In genomic region chr12:62841841-62842240, GRCh38 we compare ENCODE assay signal across 19 cellular contexts.
DNase-seq lines count a peak whose midpoint lies in the region; ATAC-seq and TF ChIP-seq lines count a peak whose summit lies in the region.
"Had no signal": no experiment of that assay in that cellular context is flagged by ENCODE, and none has a peak within 500 bp of the region (broad histone marks: within the 10 kb centered on the region; RNA-seq: fewer than 3 reads in every experiment).

No MANE protein-coding gene starts in this region.

- peak; percentile 44 for ATAC-seq in left lung
- ATAC-seq: mucosa of descending colon; sciatic nerve; SK-N-SH treated with all-trans-retinoic acid at 6 μM for 48 hours; stimulated activated naive CD8-positive, alpha-beta T cell treated with anti-CD3 and anti-CD28 coated beads, Interleukin-15, Interleukin-2, amounts not matched to agents 100 U/mL and 50 U/mL, for 24 hours had no signal

- peak overlapping the region in 9 of 11 experiments; percentile 19 to 56 (median 35); a peak in 12 of 22 replicates for H3K4me2 ChIP-seq in BLaER1 treated with 17β-estradiol and CSF1 and Interleukin-3, amounts not matched to agents 10 nM and 100 nM
- H3K4me2 ChIP-seq: neural progenitor cell had no signal

- H4K20me1 ChIP-seq in BLaER1 treated with 17β-estradiol and CSF1 and Interleukin-3, amounts not matched to agents 10 nM and 100 nM = no peaks in the 10 kb centered on the region

- no peaks in the 10 kb centered on the region for H3K9me3 ChIP-seq in BLaER1 treated with 17β-estradiol and CSF1 and Interleukin-3, amounts not matched to agents 10 nM and 100 nM (replicated peaks in 1 of 11)
- H3K9me3 ChIP-seq in ascending aorta (no peaks in the 10 kb centered on the region), left lung (no peaks in the 10 kb centered on the region), colonic mucosa (no peaks in the 10 kb centered on the region)
- H3K9me3 ChIP-seq: mucosa of descending colon had no signal

- peak; percentile 91 for DNase-seq in MV-4-11 (lab: John Stamatoyannopoulos, UW)
- DNase-seq in ascending aorta (ENCODE audit: low spot score in 2 of 2) = no peak
- DNase-seq in left lung = no peak
- DNase-seq in colonic mucosa = no peak
- DNase-seq in NCI-H510A (lab: John Stamatoyannopoulos, UW) = no peak
- DNase-seq in NCI-H748 treated with DMSO at 0.1 percent for 48 hours (lab: John Stamatoyannopoulos, UW) = no peak
- DNase-seq in AG20443 (ENCODE audit: low spot score) = no peak
- DNase-seq: activated CD4-positive, alpha-beta memory T cell treated with anti-CD3 and anti-CD28 coated beads for 36 hours; activated naive CD4-positive, alpha-beta T cell treated with anti-CD3 and anti-CD28 coated beads for 36 hours; aorta; DND-41; NCI-H1092 treated with DMSO at 0.1 percent for 48 hours; NCI-H524 treated with DMSO at 0.1 percent for 48 hours; stimulated activated naive CD8-positive, alpha-beta T cell treated with anti-CD3 and anti-CD28 coated beads, Interleukin-15, Interleukin-2, amounts not matched to agents 100 U/mL and 50 U/mL, for 24 hours had no signal

- H3K36me3 ChIP-seq in BLaER1 treated with 17β-estradiol and CSF1 and Interleukin-3, amounts not matched to agents 10 nM and 100 nM = no peaks in the 10 kb centered on the region
- H3K36me3 ChIP-seq in ascending aorta = no peaks in the 10 kb centered on the region
- no peaks in the 10 kb centered on the region for H3K36me3 ChIP-seq in left lung
- H3K36me3 ChIP-seq in colonic mucosa = no peaks in the 10 kb centered on the region
- H3K36me3 ChIP-seq: neural progenitor cell had no signal

- H3K4me3 ChIP-seq in BLaER1 treated with 17β-estradiol and CSF1 and Interleukin-3, amounts not matched to agents 10 nM and 100 nM = no peak overlapping the region
- H3K4me3 ChIP-seq in ascending aorta (no peak overlapping the region), left lung (no peak overlapping the region), colonic mucosa (no peak overlapping the region)
- H3K4me3 ChIP-seq: mucosa of descending colon, neural progenitor cell had no signal

- H3K27me3 ChIP-seq in BLaER1 treated with 17β-estradiol and CSF1 and Interleukin-3, amounts not matched to agents 10 nM and 100 nM = no peaks in the 10 kb centered on the region
- H3K27me3 ChIP-seq in ascending aorta (no peaks in the 10 kb centered on the region), left lung (no peaks in the 10 kb centered on the region), colonic mucosa (no peaks in the 10 kb centered on the region)
- H3K27me3 ChIP-seq: neural progenitor cell had no signal

- intact Hi-C loops in ascending aorta (cut with DNase I) = no loop called here
- intact Hi-C loops in left lung (cut with DNase I) = no loop called here
- intact Hi-C loops in colonic mucosa (cut with DNase I) = no loop called here

- no peak overlapping the region for H3K27ac ChIP-seq in BLaER1 treated with 17β-estradiol and CSF1 and Interleukin-3, amounts not matched to agents 10 nM and 100 nM
- H3K27ac ChIP-seq in ascending aorta (peak overlapping the region; percentile 29 to 36), left lung (peak overlapping the region in 1 of 2 donors; percentile 1), colonic mucosa (no peak overlapping the region)
- H3K27ac ChIP-seq: neural progenitor cell had no signal

- no peak for TF ChIP-seq CTCF in ascending aorta (IDR thresholded peaks at IDR 0.05)
- no peak for TF ChIP-seq CTCF in left lung (IDR thresholded peaks at IDR 0.05)
- no peak for TF ChIP-seq CTCF in colonic mucosa (IDR thresholded peaks at IDR 0.05)

- no peak overlapping the region for H3K9ac ChIP-seq in BLaER1 treated with 17β-estradiol and CSF1 and Interleukin-3, amounts not matched to agents 10 nM and 100 nM
- no peak overlapping the region for H3K9ac ChIP-seq in colonic mucosa (ENCODE audit: low read depth in 2 of 2, low read length in 2 of 2)
- H3K9ac ChIP-seq: neural progenitor cell had no signal

- peaks cover 6 to 38% (median 10%) of the 10 kb centered on the region in 10 experiments; a peak in 17 of 20 replicates for H3K4me1 ChIP-seq in BLaER1 treated with 17β-estradiol and CSF1 and Interleukin-3, amounts not matched to agents 10 nM and 100 nM
- H3K4me1 ChIP-seq in ascending aorta = peaks cover 0 to 8% of the 10 kb centered on the region in 2 donors
- peaks cover 0 to 9% of the 10 kb centered on the region in 2 donors for H3K4me1 ChIP-seq in left lung
- no peaks in the 10 kb centered on the region for H3K4me1 ChIP-seq in colonic mucosa

Comparison
In these comparisons a context has a peak if more than half of its experiments do, and no peak if none do; other contexts are left out.
1. H3K27ac ChIP-seq: peak in ascending aorta (2 of 2); none in BLaER1 treated with 17β-estradiol and CSF1 and Interleukin-3, amounts not matched to agents 10 nM and 100 nM (0 of 11) and colonic mucosa (single experiment).